12 cellular contexts compared by ENCODE assay signal in the genomic region with DNA sequence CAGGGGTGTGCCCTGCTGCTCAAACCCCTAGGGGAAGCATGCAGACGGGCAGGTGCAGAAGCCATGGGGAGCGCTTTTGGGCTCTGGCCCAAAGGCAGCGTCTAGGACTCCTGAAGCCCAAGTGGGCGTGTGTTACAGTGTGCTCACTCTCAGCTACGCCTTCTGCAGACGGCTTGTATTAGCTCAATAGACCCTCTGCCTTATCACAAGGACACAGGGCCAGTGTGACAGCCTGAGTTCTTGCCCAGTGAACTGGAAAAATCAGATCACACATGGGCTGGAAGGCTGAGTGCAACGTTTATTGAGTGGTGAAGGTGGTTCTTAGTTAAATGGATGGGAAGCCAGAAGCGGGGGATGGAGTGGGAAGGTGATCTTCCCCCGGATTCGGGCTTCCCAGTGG.
DNase-seq lines count a peak whose midpoint lies in the region; ATAC-seq lines count a peak whose summit lies in the region.
"Had no signal": no experiment of that assay in that cellular context is flagged by ENCODE, and none has a peak within 500 bp of the region (broad histone marks: within the 10 kb centered on the region; RNA-seq: fewer than 3 reads in every experiment).

No MANE protein-coding gene starts in this region.

- ATAC-seq in left cardiac atrium (peak; percentile 41 to 56), sciatic nerve (peak; percentile 17)

- DNase-seq in NCI-H1694 treated with DMSO at 0.1 percent for 48 hours (lab: John Stamatoyannopoulos, UW) (peak; percentile 3), NCI-H1694 (lab: John Stamatoyannopoulos, UW) (no peak), RPMI7951 (ENCODE audit: low read depth) (peak; percentile 25), left cardiac atrium (no peak), sciatic nerve (ENCODE audit: low spot score) (no peak), NCI-H82 treated with DMSO at 0.1 percent for 48 hours (lab: John Stamatoyannopoulos, UW; ENCODE audit: unreplicated experiment) (no peak), NCI-H1930 (lab: John Stamatoyannopoulos, UW) (no peak), NCI-H187 treated with DMSO at 0.1 percent for 48 hours (lab: John Stamatoyannopoulos, UW) (no peak)
- DNase-seq: Caco-2; CD8-positive, alpha-beta memory T cell; DMS53; GF-D8 had no signal

- intact Hi-C loops in left cardiac atrium (cut with DNase I): loop anchor here in 1 of 2 donors (10.0 kb wide), 1 partner anchor 361 kb away; no protein-coding TSS in a partner anchor
- intact Hi-C loops in sciatic nerve (cut with DNase I): no loop called here

Comparison
In these comparisons a context has a peak if more than half of its experiments do, and no peak if none do; other contexts are left out.
1. DNase-seq: peak in NCI-H1694 treated with DMSO at 0.1 percent for 48 hours (single experiment) and RPMI7951 (single experiment); none in NCI-H1694 (single experiment), left cardiac atrium (single experiment), sciatic nerve (single experiment), NCI-H82 treated with DMSO at 0.1 percent for 48 hours (single experiment), NCI-H1930 (0 of 2) and NCI-H187 treated with DMSO at 0.1 percent for 48 hours (single experiment).